In the genomic region with DNA sequence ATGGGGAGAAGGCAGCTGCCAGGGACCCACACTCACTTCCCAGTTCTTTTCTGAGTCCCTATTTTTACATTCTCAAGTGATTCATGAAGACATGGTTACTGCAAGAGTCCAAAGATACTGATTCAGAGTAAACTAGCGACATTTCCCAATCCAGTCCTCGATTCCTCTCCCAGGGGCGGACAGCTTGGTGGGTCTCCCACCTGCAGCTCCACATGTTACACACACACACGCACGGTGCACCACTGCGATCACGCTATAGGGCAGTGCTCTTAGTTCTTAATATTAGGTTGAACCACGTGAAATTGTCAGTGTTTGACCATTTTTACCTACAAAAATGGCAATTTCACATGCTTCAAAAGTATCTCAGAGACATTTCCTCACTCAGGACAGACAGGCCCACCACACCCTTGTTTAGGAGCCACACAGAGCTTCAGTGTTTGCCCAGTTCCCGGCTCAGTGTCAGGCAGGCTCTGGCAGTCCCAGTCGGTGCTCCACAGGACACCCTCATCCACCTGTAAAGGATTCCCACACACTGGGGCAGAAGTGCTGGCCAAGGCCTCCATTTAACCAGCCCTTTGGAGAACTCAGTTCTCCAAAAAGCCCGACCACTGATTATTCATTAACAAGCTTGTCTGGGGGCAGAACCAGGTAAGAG, we compare ENCODE assay signal across 17 cellular contexts.
"Had no signal": no experiment of that assay in that cellular context is flagged by ENCODE, and none has a peak within 500 bp of the region (broad histone marks: within the 10 kb centered on the region; RNA-seq: fewer than 3 reads in every experiment).

No MANE protein-coding gene starts in this region.

- H3K27me3 Mint-ChIP-seq: activated naive CD8-positive, alpha-beta T cell; progenitor cell of endocrine pancreas; stimulated activated naive CD8-positive, alpha-beta T cell treated with anti-CD3 and anti-CD28 coated beads, Interleukin-15, Interleukin-2, amounts not matched to agents 100 ng/mL and 50 ng/mL, for 24 hours; T-cell had no signal

- H3K4me3 Mint-ChIP-seq: activated naive CD8-positive, alpha-beta T cell; nephron progenitor cell; stimulated activated naive CD8-positive, alpha-beta T cell treated with anti-CD3 and anti-CD28 coated beads, Interleukin-15, Interleukin-2, amounts not matched to agents 100 ng/mL and 50 ng/mL, for 24 hours; T-cell had no signal

- H3K27me3 ChIP-seq: colonic mucosa, left lung, transverse colon, vagina had no signal

- H3K27ac Mint-ChIP-seq: activated naive CD8-positive, alpha-beta T cell; nephron progenitor cell; progenitor cell of endocrine pancreas; stimulated activated naive CD8-positive, alpha-beta T cell treated with anti-CD3 and anti-CD28 coated beads, Interleukin-15, Interleukin-2, amounts not matched to agents 100 ng/mL and 50 ng/mL, for 24 hours; T-cell had no signal

- H3K4me1 Mint-ChIP-seq: T-cell had no signal

- H3K9me3 ChIP-seq: colonic mucosa, left lung, transverse colon, vagina had no signal

- ATAC-seq: left lung, T-cell had no signal

- H3K9me3 Mint-ChIP-seq: nephron progenitor cell; stimulated activated naive CD8-positive, alpha-beta T cell treated with anti-CD3 and anti-CD28 coated beads, Interleukin-15, Interleukin-2, amounts not matched to agents 100 ng/mL and 50 ng/mL, for 24 hours; T-cell had no signal

- H3K4me3 ChIP-seq: colonic mucosa, left lung, transverse colon, vagina had no signal

- H3K27ac ChIP-seq: colonic mucosa, left lung, transverse colon, vagina had no signal

- DNase-seq: activated CD4-positive, alpha-beta T cell treated with anti-CD3 and anti-CD28 coated beads for 48 hours; activated CD4-positive, CD25-positive, alpha-beta regulatory T cell; activated CD8-positive, alpha-beta memory T cell treated with anti-CD3 and anti-CD28 coated beads, Interleukin-2, amount 50 U/mL, for 4 hours; activated T-cell treated with anti-CD3 and anti-CD28 coated beads, Interleukin-2, amount 50 U/mL, for 48 hours; central memory CD4-positive, alpha-beta T cell; colonic mucosa; erythroblast; foreskin melanocyte; nephron progenitor cell; T-cell; T-helper 9 cell; transverse colon had no signal
